ENCODE assay signal across 1 cellular context in the genomic region with DNA sequence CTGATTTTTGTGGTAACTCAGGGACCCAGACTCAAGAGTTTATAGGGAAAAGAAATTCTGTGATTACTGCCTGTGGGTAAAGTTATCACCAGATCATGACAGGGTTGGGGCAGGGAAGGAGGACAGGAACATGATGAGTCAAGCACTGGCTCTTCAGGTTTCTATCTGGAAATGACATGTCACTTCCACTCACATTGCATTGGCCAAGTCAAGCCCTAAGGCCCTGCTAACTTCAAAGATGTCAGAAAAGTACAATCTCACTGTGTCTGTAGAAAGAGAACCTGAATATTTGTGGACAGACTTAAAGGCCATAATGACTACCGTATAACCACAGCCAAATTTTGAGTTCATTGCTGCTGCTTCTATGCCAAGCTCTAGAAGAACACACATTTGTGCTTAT.
TF ChIP-seq lines count a peak whose summit lies in the region.

No MANE protein-coding gene starts in this region.

TF ChIP-seq in WTC11, 78 proteins besides CTCF, POLR2A, EP300 and RAD21:
- TF ChIP-seq NFE2L1 (CRISPR knock-in tag; IDR thresholded peaks at IDR 0.05) (no peak), ZNF317 (CRISPR knock-in tag; IDR thresholded peaks at IDR 0.05; ENCODE audit: borderline replicate concordance, low read depth) (no peak), TEAD4 (CRISPR knock-in tag; IDR thresholded peaks at IDR 0.05) (no peak), ZNF138 (CRISPR knock-in tag; conservative IDR thresholded peaks at IDR 0.05) (no peak), ESRRA (CRISPR knock-in tag; IDR thresholded peaks at IDR 0.05; ENCODE audit: borderline replicate concordance) (no peak), ELF4 (CRISPR knock-in tag; IDR thresholded peaks at IDR 0.05; ENCODE audit: low read depth) (no peak), KAT7 (CRISPR knock-in tag; IDR thresholded peaks at IDR 0.05; ENCODE audit: borderline replicate concordance) (no peak), ZNF671 (CRISPR knock-in tag; IDR thresholded peaks at IDR 0.05) (no peak), CREM (CRISPR knock-in tag; IDR thresholded peaks at IDR 0.05) (no peak), ZNF416 (CRISPR knock-in tag; IDR thresholded peaks at IDR 0.05) (no peak), FOXJ3 (CRISPR knock-in tag; IDR thresholded peaks at IDR 0.05; ENCODE audit: borderline replicate concordance) (no peak)
- TF ChIP-seq, protein P1, sequence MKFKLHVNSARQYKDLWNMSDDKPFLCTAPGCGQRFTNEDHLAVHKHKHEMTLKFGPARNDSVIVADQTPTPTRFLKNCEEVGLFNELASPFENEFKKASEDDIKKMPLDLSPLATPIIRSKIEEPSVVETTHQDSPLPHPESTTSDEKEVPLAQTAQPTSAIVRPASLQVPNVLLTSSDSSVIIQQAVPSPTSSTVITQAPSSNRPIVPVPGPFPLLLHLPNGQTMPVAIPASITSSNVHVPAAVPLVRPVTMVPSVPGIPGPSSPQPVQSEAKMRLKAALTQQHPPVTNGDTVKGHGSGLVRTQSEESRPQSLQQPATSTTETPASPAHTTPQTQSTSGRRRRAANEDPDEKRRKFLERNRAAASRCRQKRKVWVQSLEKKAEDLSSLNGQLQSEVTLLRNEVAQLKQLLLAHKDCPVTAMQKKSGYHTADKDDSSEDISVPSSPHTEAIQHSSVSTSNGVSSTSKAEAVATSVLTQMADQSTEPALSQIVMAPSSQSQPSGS (CRISPR knock-in tag; IDR thresholded peaks at IDR 0.05; ENCODE audit: borderline replicate concordance, low read depth) = no peak
- TF ChIP-seq, protein P2, sequence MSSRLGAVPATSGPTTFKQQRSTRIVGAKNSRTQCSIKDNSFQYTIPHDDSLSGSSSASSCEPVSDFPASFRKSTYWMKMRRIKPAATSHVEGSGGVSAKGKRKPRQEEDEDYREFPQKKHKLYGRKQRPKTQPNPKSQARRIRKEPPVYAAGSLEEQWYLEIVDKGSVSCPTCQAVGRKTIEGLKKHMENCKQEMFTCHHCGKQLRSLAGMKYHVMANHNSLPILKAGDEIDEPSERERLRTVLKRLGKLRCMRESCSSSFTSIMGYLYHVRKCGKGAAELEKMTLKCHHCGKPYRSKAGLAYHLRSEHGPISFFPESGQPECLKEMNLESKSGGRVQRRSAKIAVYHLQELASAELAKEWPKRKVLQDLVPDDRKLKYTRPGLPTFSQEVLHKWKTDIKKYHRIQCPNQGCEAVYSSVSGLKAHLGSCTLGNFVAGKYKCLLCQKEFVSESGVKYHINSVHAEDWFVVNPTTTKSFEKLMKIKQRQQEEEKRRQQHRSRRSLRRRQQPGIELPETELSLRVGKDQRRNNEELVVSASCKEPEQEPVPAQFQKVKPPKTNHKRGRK (CRISPR knock-in tag; IDR thresholded peaks at IDR 0.05; ENCODE audit: borderline replicate concordance) = no peak
- TF ChIP-seq, protein P3, sequence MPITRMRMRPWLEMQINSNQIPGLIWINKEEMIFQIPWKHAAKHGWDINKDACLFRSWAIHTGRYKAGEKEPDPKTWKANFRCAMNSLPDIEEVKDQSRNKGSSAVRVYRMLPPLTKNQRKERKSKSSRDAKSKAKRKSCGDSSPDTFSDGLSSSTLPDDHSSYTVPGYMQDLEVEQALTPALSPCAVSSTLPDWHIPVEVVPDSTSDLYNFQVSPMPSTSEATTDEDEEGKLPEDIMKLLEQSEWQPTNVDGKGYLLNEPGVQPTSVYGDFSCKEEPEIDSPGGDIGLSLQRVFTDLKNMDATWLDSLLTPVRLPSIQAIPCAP (CRISPR knock-in tag; IDR thresholded peaks at IDR 0.05) = no peak
- TF ChIP-seq, protein P4, sequence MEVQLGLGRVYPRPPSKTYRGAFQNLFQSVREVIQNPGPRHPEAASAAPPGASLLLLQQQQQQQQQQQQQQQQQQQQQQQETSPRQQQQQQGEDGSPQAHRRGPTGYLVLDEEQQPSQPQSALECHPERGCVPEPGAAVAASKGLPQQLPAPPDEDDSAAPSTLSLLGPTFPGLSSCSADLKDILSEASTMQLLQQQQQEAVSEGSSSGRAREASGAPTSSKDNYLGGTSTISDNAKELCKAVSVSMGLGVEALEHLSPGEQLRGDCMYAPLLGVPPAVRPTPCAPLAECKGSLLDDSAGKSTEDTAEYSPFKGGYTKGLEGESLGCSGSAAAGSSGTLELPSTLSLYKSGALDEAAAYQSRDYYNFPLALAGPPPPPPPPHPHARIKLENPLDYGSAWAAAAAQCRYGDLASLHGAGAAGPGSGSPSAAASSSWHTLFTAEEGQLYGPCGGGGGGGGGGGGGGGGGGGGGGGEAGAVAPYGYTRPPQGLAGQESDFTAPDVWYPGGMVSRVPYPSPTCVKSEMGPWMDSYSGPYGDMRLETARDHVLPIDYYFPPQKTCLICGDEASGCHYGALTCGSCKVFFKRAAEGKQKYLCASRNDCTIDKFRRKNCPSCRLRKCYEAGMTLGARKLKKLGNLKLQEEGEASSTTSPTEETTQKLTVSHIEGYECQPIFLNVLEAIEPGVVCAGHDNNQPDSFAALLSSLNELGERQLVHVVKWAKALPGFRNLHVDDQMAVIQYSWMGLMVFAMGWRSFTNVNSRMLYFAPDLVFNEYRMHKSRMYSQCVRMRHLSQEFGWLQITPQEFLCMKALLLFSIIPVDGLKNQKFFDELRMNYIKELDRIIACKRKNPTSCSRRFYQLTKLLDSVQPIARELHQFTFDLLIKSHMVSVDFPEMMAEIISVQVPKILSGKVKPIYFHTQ (CRISPR knock-in tag; IDR thresholded peaks at IDR 0.05) = no peak
- TF ChIP-seq, protein P5, sequence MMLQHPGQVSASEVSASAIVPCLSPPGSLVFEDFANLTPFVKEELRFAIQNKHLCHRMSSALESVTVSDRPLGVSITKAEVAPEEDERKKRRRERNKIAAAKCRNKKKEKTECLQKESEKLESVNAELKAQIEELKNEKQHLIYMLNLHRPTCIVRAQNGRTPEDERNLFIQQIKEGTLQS (CRISPR knock-in tag; conservative IDR thresholded peaks at IDR 0.05) = no peak
